In genomic region chr12:75137896-75138295, GRCh38 we compare ENCODE assay signal across 25 cellular contexts.
"Had no signal": no experiment of that assay in that cellular context is flagged by ENCODE, and none has a peak within 500 bp of the region (broad histone marks: within the 10 kb centered on the region; RNA-seq: fewer than 3 reads in every experiment).

No MANE protein-coding gene starts in this region.

- DNase-seq: activated CD4-positive, alpha-beta T cell treated with anti-CD3 and anti-CD28 coated beads for 48 hours; activated CD4-positive, alpha-beta T cell treated with anti-CD3 and anti-CD28 coated beads, Interleukin-2, amount 50 U/mL, for 4 hours; activated CD4-positive, CD25-positive, alpha-beta regulatory T cell treated with anti-CD3 and anti-CD28 coated beads, Interleukin-2, amount 50 U/mL, for 72 hours; activated CD8-positive, alpha-beta memory T cell treated with anti-CD3 and anti-CD28 coated beads, Interleukin-2, amount 50 U/mL, for 48 hours; activated CD8-positive, alpha-beta T cell treated with anti-CD3 and anti-CD28 coated beads, Interleukin-2, amount 10 ng/mL, durations not matched to agents 7 days and 5 days; activated T-cell treated with anti-CD3 and anti-CD28 coated beads, Interleukin-2, amount 50 U/mL, for 1 hour; amygdala; cerebellar nuclear complex; MM.1S; NCI-H1105; NCI-H1436; NCI-H1694 treated with DMSO at 0.1 percent for 48 hours; NCI-H2029 treated with DMSO at 0.1 percent for 48 hours; NCI-H345; NCI-H510A; NCI-H526 treated with DMSO at 0.1 percent for 48 hours; NCI-H82; NK-92 treated with Interleukin-12 subunit alpha and Interleukin-12 subunit beta, amount 100 ng/mL, for 24 hours; OCI-M1; SHP77; T-helper 9 cell had no signal

- H3K36me3 Mint-ChIP-seq: activated naive CD4-positive, alpha-beta T cell treated with anti-CD3 and anti-CD28 coated beads, Interleukin-2, amount 50 U/mL, for 24 hours; WTC11 had no signal

- H3K9me3 Mint-ChIP-seq: activated naive CD4-positive, alpha-beta T cell treated with anti-CD3 and anti-CD28 coated beads, Interleukin-2, amount 50 U/mL, for 24 hours; T-helper 1 cell treated with Interleukin-12 subunit alpha and Interleukin-12 subunit beta and Interleukin-4 antibody, amounts not matched to agents 30 μg/mL and 1 μg/mL, for 36 hours; WTC11 had no signal

- H3K27ac Mint-ChIP-seq: activated CD8-positive, alpha-beta T cell treated with anti-CD3 and anti-CD28 coated beads, Interleukin-2, amount 10 ng/mL, durations not matched to agents 7 days and 5 days; activated naive CD4-positive, alpha-beta T cell treated with anti-CD3 and anti-CD28 coated beads, Interleukin-2, amount 50 U/mL, for 24 hours; T-helper 1 cell treated with Interleukin-12 subunit alpha and Interleukin-12 subunit beta and Interleukin-4 antibody, amounts not matched to agents 30 μg/mL and 1 μg/mL, for 36 hours; WTC11 had no signal

- H3K4me1 Mint-ChIP-seq: activated naive CD4-positive, alpha-beta T cell treated with anti-CD3 and anti-CD28 coated beads, Interleukin-2, amount 50 U/mL, for 24 hours; WTC11 had no signal

- ATAC-seq: activated CD8-positive, alpha-beta T cell treated with anti-CD3 and anti-CD28 coated beads, Interleukin-2, amount 10 ng/mL, durations not matched to agents 7 days and 5 days; Panc1; WTC11 had no signal

- H3K4me3 Mint-ChIP-seq: activated CD8-positive, alpha-beta T cell treated with anti-CD3 and anti-CD28 coated beads, Interleukin-2, amount 10 ng/mL, durations not matched to agents 7 days and 5 days; activated naive CD4-positive, alpha-beta T cell treated with anti-CD3 and anti-CD28 coated beads, Interleukin-2, amount 50 U/mL, for 24 hours; T-helper 1 cell treated with Interleukin-12 subunit alpha and Interleukin-12 subunit beta and Interleukin-4 antibody, amounts not matched to agents 30 μg/mL and 1 μg/mL, for 36 hours; WTC11 had no signal
